Comparison of ENCODE assay signal across 21 cellular contexts in the genomic region with DNA sequence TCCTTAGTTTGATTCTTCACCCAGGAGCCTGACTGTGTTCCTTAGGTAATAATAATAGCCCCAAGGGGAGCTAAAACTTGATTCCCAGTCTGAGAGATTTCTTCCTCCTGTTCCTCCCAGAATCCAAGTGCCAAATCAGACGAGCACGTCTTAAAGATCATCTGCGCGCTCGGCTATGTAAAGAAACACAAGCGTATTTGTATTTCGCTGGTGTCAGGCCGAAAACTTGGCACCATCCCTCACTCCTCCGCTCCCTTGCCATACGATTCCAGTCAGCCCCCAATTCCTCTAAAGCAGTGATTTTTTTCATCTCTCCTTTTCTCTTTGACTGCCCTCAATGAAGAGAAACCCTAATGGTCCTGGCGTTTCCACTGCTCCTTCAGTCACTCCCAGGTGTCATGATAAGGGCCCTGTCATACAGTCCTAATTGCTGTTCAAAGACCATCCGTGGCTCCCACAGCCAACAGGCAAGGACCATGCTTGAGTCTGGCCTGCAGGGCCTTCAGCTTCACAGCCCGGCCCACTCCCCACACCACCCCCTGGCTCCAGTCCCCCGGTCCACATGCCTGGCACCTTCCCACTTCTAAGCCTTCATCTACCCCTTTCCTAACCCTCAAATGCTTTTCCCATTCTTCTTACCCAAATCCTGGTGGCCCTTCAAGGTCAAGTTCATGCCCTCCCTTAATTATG.
DNase-seq lines count a peak whose midpoint lies in the region; ATAC-seq, FAIRE-seq and TF ChIP-seq lines count a peak whose summit lies in the region.
"Had no signal": no experiment of that assay in that cellular context is flagged by ENCODE, and none has a peak within 500 bp of the region (broad histone marks: within the 10 kb centered on the region; RNA-seq: fewer than 3 reads in every experiment).

No MANE protein-coding gene starts in this region.

- H3K4me1 ChIP-seq in BLaER1 treated with 17β-estradiol and CSF1 and Interleukin-3, amounts not matched to agents 10 nM and 100 nM = peaks cover 38 to 49% (median 44%) of the 10 kb centered on the region in 10 experiments
- H3K4me1 ChIP-seq in trophoblast cell (ENCODE audit: control insufficient read depth in 1 of 2, insufficient read depth in 2 of 2, low read length in 2 of 2) = peaks cover 16 to 21% of the 10 kb centered on the region in 2 experiments

- no CpG with 5 or more reads among the region's 14 CpGs for WGBS in trophoblast cell (ENCODE audit: extremely low coverage, insufficient coverage, insufficient read length)

- H2AK5ac ChIP-seq in trophoblast cell (ENCODE audit: low read length) = peak overlapping the region; percentile 11

- H3K14ac ChIP-seq in trophoblast cell (ENCODE audit: low read length) = no peak overlapping the region

- no peaks in the 10 kb centered on the region for H4K20me1 ChIP-seq in BLaER1 treated with 17β-estradiol and CSF1 and Interleukin-3, amounts not matched to agents 10 nM and 100 nM

- no peaks in the 10 kb centered on the region for H3K9me3 Mint-ChIP-seq in central memory CD8-positive, alpha-beta T cell

- no peak for ATAC-seq in central memory CD8-positive, alpha-beta T cell (replicated peaks; ENCODE audit: extremely low read depth, poor library complexity, severe bottlenecking)
- ATAC-seq in GM19351 (IDR thresholded peaks at IDR 0.05; ENCODE audit: unreplicated experiment) = no peak
- no peak for ATAC-seq in GM19463 (IDR thresholded peaks at IDR 0.05; ENCODE audit: unreplicated experiment)
- ATAC-seq: heart right ventricle had no signal

- H3K27ac Mint-ChIP-seq in central memory CD8-positive, alpha-beta T cell (ENCODE audit: low read depth) = peak overlapping the region; percentile 84
- H3K27ac Mint-ChIP-seq: stimulated activated naive B cell treated with anti-CD40 and anti-IgM and Interleukin-4, amounts not matched to agents 10 μg/mL and 1 μg/mL and 100 μg/mL, for 72 hours; T-helper 2 cell treated with Interferon-gamma antibody and Interleukin-4, amounts not matched to agents 5 μg/mL and 100 μg/mL, for 36 hours had no signal

- H2BK12ac ChIP-seq in trophoblast cell (ENCODE audit: low read length) = no peak overlapping the region

- peaks cover 0 to 5% (median 0%) of the 10 kb centered on the region in 11 experiments; a peak in 4 of 22 replicates for H3K9me3 ChIP-seq in BLaER1 treated with 17β-estradiol and CSF1 and Interleukin-3, amounts not matched to agents 10 nM and 100 nM (replicated peaks in 1 of 11)
- peaks cover 2% of the 10 kb centered on the region for H3K9me3 ChIP-seq in trophoblast cell (ENCODE audit: insufficient read depth, low read depth, low read length)
- H3K9me3 ChIP-seq: right atrium auricular region, thyroid gland had no signal

- peak; percentile 33 for FAIRE-seq in GM12892 (lab: Jason Lieb, UNC)

- peaks cover 30% of the 10 kb centered on the region for H3K4me1 Mint-ChIP-seq in central memory CD8-positive, alpha-beta T cell

- no peak overlapping the region for H3K23ac ChIP-seq in trophoblast cell (ENCODE audit: low read length)

- peaks cover 2% of the 10 kb centered on the region for H3K36me3 Mint-ChIP-seq in central memory CD8-positive, alpha-beta T cell (ENCODE audit: insufficient read depth)
- H3K36me3 Mint-ChIP-seq: stimulated activated naive B cell treated with anti-CD40 and anti-IgM and Interleukin-4, amounts not matched to agents 10 μg/mL and 1 μg/mL and 100 μg/mL, for 72 hours had no signal

- no peak overlapping the region for H3K4me3 Mint-ChIP-seq in central memory CD8-positive, alpha-beta T cell
- H3K4me3 Mint-ChIP-seq: stimulated activated naive B cell treated with anti-CD40 and anti-IgM and Interleukin-4, amounts not matched to agents 10 μg/mL and 1 μg/mL and 100 μg/mL, for 72 hours; T-helper 2 cell treated with Interferon-gamma antibody and Interleukin-4, amounts not matched to agents 5 μg/mL and 100 μg/mL, for 36 hours had no signal

- no peak overlapping the region for H4K8ac ChIP-seq in trophoblast cell (ENCODE audit: low read depth, low read length)

- H3K79me2 ChIP-seq in trophoblast cell (ENCODE audit: control insufficient read depth, insufficient read depth, low read length, poor library complexity) = no peaks in the 10 kb centered on the region

- TF ChIP-seq POLR2A in GM12892 (IDR thresholded peaks at IDR 0.05; ENCODE audit: low read depth, low read length) = no peak

- no peak overlapping the region; a peak in 1 of 22 replicates for H3K9ac ChIP-seq in BLaER1 treated with 17β-estradiol and CSF1 and Interleukin-3, amounts not matched to agents 10 nM and 100 nM
- no peak overlapping the region for H3K9ac ChIP-seq in trophoblast cell (ENCODE audit: low read length)

- no peak overlapping the region for H2BK120ac ChIP-seq in trophoblast cell (ENCODE audit: insufficient read depth, low read length, poor library complexity)

- H3K79me1 ChIP-seq in trophoblast cell (ENCODE audit: low read length) = peaks cover 18% of the 10 kb centered on the region

- H3K27me3 Mint-ChIP-seq in central memory CD8-positive, alpha-beta T cell = no peaks in the 10 kb centered on the region

- H3K4me2 ChIP-seq in BLaER1 treated with 17β-estradiol and CSF1 and Interleukin-3, amounts not matched to agents 10 nM and 100 nM = peak overlapping the region; percentile 25 to 67 (median 49); a peak in 21 of 22 replicates
- no peak overlapping the region for H3K4me2 ChIP-seq in trophoblast cell (ENCODE audit: low read length)

- no peak overlapping the region for H4K12ac ChIP-seq in trophoblast cell (ENCODE audit: low read depth, low read length)

- no peak overlapping the region for H3K18ac ChIP-seq in trophoblast cell (ENCODE audit: low read length)

- peak overlapping the region in 4 of 11 experiments; percentile 23 to 45 (median 34); a peak in 4 of 22 replicates for H3K27ac ChIP-seq in BLaER1 treated with 17β-estradiol and CSF1 and Interleukin-3, amounts not matched to agents 10 nM and 100 nM
- H3K27ac ChIP-seq in trophoblast cell (ENCODE audit: low read depth, low read length) = no peak overlapping the region
- H3K27ac ChIP-seq: brain microvascular endothelial cell, epithelial cell of prostate, heart right ventricle, right atrium auricular region had no signal

- H2AFZ ChIP-seq in trophoblast cell (ENCODE audit: insufficient read depth, low read length, poor library complexity) = no peak overlapping the region

- H3K4me3 ChIP-seq in BLaER1 treated with 17β-estradiol and CSF1 and Interleukin-3, amounts not matched to agents 10 nM and 100 nM = no peak overlapping the region
- H3K4me3 ChIP-seq in trophoblast cell (ENCODE audit: low read depth, low read length) = no peak overlapping the region
- H3K4me3 ChIP-seq: heart right ventricle, right atrium auricular region, thyroid gland had no signal

- H3K4ac ChIP-seq in trophoblast cell (ENCODE audit: low read depth, low read length) = no peak overlapping the region

- no peak for DNase-seq in GM12892 (ENCODE audit: insufficient read length)
- no peak for DNase-seq in central memory CD8-positive, alpha-beta T cell (ENCODE audit: low spot score in 2 of 2)
- DNase-seq in trophoblast cell = no peak
- DNase-seq in NOMO-1 (lab: John Stamatoyannopoulos, UW; ENCODE audit: unreplicated experiment in 2 of 2) = no peak
- DNase-seq: brain microvascular endothelial cell; HCEC 1CT; heart right ventricle; KBM-7; MV-4-11; NCI-H1694 treated with DMSO at 0.1 percent for 48 hours; NCI-H82; nucleus accumbens; stimulated activated naive B cell treated with anti-CD40 and anti-IgM and Interleukin-4, amounts not matched to agents 10 μg/mL and 1 μg/mL and 100 μg/mL, for 72 hours had no signal

- no peak overlapping the region for H2BK5ac ChIP-seq in trophoblast cell (ENCODE audit: low read depth, low read length, poor library complexity)

- H3K36me3 ChIP-seq in BLaER1 treated with 17β-estradiol and CSF1 and Interleukin-3, amounts not matched to agents 10 nM and 100 nM = no peaks in the 10 kb centered on the region
- no peaks in the 10 kb centered on the region for H3K36me3 ChIP-seq in trophoblast cell (ENCODE audit: control insufficient read depth in 1 of 2, insufficient read depth in 2 of 2, low read length in 2 of 2)
- H3K36me3 ChIP-seq: brain microvascular endothelial cell, heart right ventricle, right atrium auricular region, thyroid gland had no signal

- H3K27me3 ChIP-seq in BLaER1 treated with 17β-estradiol and CSF1 and Interleukin-3, amounts not matched to agents 10 nM and 100 nM = no peaks in the 10 kb centered on the region
- H3K27me3 ChIP-seq in trophoblast cell (ENCODE audit: insufficient read depth, low read length) = no peaks in the 10 kb centered on the region
- H3K27me3 ChIP-seq: brain microvascular endothelial cell, dorsolateral prefrontal cortex, heart right ventricle, right atrium auricular region, thyroid gland had no signal

- H4K91ac ChIP-seq in trophoblast cell (ENCODE audit: low read depth, low read length) = peak overlapping the region; percentile 52
